Comparison of ENCODE assay signal across 8 cellular contexts in genomic region chr22:31343235-31344191, GRCh38. TPM values are rescaled to one million over a fixed set of nuclear protein-coding genes. Genes with fewer than 3 reads are reported as not detected.
DNase-seq lines count a peak whose midpoint lies in the region; ATAC-seq and TF ChIP-seq lines count a peak whose summit lies in the region.

No MANE protein-coding gene starts in this region.

- H3K27me3 ChIP-seq in PC-9 (ENCODE audit: insufficient read depth, low read depth) (no peaks in the 10 kb centered on the region), suprapubic skin (no peaks in the 10 kb centered on the region)

- peaks cover 28% of the 10 kb centered on the region; the same call in 1 of the 2 replicates for H3K36me3 ChIP-seq in PC-9 (ENCODE audit: low read depth)
- peaks cover 39% of the 10 kb centered on the region for H3K36me3 ChIP-seq in suprapubic skin

- peaks cover 52% of the 10 kb centered on the region for H3K4me1 ChIP-seq in PC-9 (replicated peaks; ENCODE audit: insufficient read depth)
- peaks cover 76% of the 10 kb centered on the region for H3K4me1 ChIP-seq in suprapubic skin

- POLR2A ChIA-PET in PC-9 (lab: Charles Lee; ENCODE audit: unreplicated experiment) = interaction anchor here (0.7 kb wide), 1 partner anchor 701 kb away, joined by 5 read pairs; no protein-coding TSS in a partner anchor

- CTCF ChIA-PET in PC-9 (lab: Charles Lee) = interaction anchor here (0.6 kb wide), 1 partner anchor 229 kb away, joined by 3 read pairs; no protein-coding TSS in a partner anchor

- no peak for TF ChIP-seq CTCF in AG10803 (conservative IDR thresholded peaks at IDR 0.05; ENCODE audit: low read length)
- no peak for TF ChIP-seq CTCF in PC-9 (conservative IDR thresholded peaks at IDR 0.05)
- no peak for TF ChIP-seq CTCF in suprapubic skin (IDR thresholded peaks at IDR 0.05)

- no peaks in the 10 kb centered on the region for H3K9me2 ChIP-seq in PC-9 (ENCODE audit: insufficient read depth)

- no TSS peak for BruUV-seq in PC-9 (replicated peaks; lab: Mats Ljungman, UMichigan)

- no peaks in the 10 kb centered on the region for H3K27me3 Mint-ChIP-seq in central memory CD8-positive, alpha-beta T cell
- no peaks in the 10 kb centered on the region for H3K27me3 Mint-ChIP-seq in memory B cell

- H3K4me1 Mint-ChIP-seq in central memory CD8-positive, alpha-beta T cell = peaks cover 68% of the 10 kb centered on the region
- peaks cover 42% of the 10 kb centered on the region for H3K4me1 Mint-ChIP-seq in memory B cell

- DNase-seq in AG10803 (ENCODE audit: low read depth) (peak; percentile 22), GM19238 (ENCODE audit: insufficient read length, low spot score) (peak; percentile 31), PC-9 (peak; percentile 90 to 94), memory B cell (ENCODE audit: low spot score in 2 of 2) (peak; percentile 3 to 19), suprapubic skin (ENCODE audit: low spot score in 2 of 2) (no peak), A172 (ENCODE audit: low spot score) (no peak)
- no peak for DNase-seq in central memory CD8-positive, alpha-beta T cell (ENCODE audit: low spot score in 2 of 2)
- DNase-seq in activated CD4-positive, CD25-positive, alpha-beta regulatory T cell (lab: John Stamatoyannopoulos, UW) = no peak

- H3F3A ChIP-seq in PC-9 (ENCODE audit: insufficient read depth, low read depth) = peaks cover 40% of the 10 kb centered on the region

- ATAC-seq in central memory CD8-positive, alpha-beta T cell (replicated peaks; ENCODE audit: extremely low read depth, poor library complexity, severe bottlenecking) = no peak
- no peak for ATAC-seq in memory B cell (ENCODE audit: low read depth)

- peaks cover 68% of the 10 kb centered on the region for H3K79me2 ChIP-seq in PC-9 (ENCODE audit: low read depth)

- peak overlapping the region; percentile 89 for H3K4me3 Mint-ChIP-seq in central memory CD8-positive, alpha-beta T cell
- H3K4me3 Mint-ChIP-seq in memory B cell = peak overlapping the region; percentile 87

- H4K20me1 ChIP-seq in PC-9 (ENCODE audit: insufficient read depth) = no peaks in the 10 kb centered on the region

- no peaks in the 10 kb centered on the region for H3K9me3 ChIP-seq in PC-9 (ENCODE audit: insufficient read depth, low read depth)
- no peaks in the 10 kb centered on the region for H3K9me3 ChIP-seq in suprapubic skin

- peak overlapping the region; percentile 86 for H3K27ac Mint-ChIP-seq in central memory CD8-positive, alpha-beta T cell (ENCODE audit: low read depth)
- peak overlapping the region; percentile 85 for H3K27ac Mint-ChIP-seq in memory B cell

- no peak for TF ChIP-seq EP300 in suprapubic skin (IDR thresholded peaks at IDR 0.05)

- peaks cover 47% of the 10 kb centered on the region for H3K36me3 Mint-ChIP-seq in central memory CD8-positive, alpha-beta T cell (ENCODE audit: insufficient read depth)
- H3K36me3 Mint-ChIP-seq in memory B cell = peaks cover 12% of the 10 kb centered on the region

- intact Hi-C loops in PC-9 (cut with micrococcal nuclease; ENCODE audit: unreplicated experiment) = loop anchor here (1.0 kb wide), 4 partner anchors 30 to 136 kb away; partner anchors contain the start of gene PIK3IP1

- TF ChIP-seq POLR2A in suprapubic skin (IDR thresholded peaks at IDR 0.05) = no peak

- peak overlapping the region; percentile 100 for H3K4me2 ChIP-seq in PC-9

- H3K9me3 Mint-ChIP-seq in central memory CD8-positive, alpha-beta T cell = no peaks in the 10 kb centered on the region
- H3K9me3 Mint-ChIP-seq in memory B cell = no peaks in the 10 kb centered on the region

- no peak overlapping the region; the same call in 1 of the 2 replicates for H3K4me3 ChIP-seq in AG10803 (ENCODE audit: low read length)
- peak overlapping the region; percentile 70 for H3K4me3 ChIP-seq in PC-9
- peak overlapping the region; percentile 74 for H3K4me3 ChIP-seq in suprapubic skin

- peak overlapping the region; percentile 78 for H2AFZ ChIP-seq in PC-9

- WGBS in suprapubic skin = 13% methylated on average over 13 of the region's 18 CpGs

- H3K27ac ChIP-seq in PC-9 (peak overlapping the region; percentile 72), suprapubic skin (peak overlapping the region; percentile 90)

RNA-seq across cellular contexts. Expression of gene PATZ1, which starts 2.6 kb away (rescaled TPM):
- total RNA-seq in PC-9 (2021) (27.9 and 28.2 TPM in 2 replicates), suprapubic skin (10 to 100 TPM; 11.8 to 23.3 (median 14.6) TPM)
- 1.1 and 3.0 TPM in 2 replicates for total RNA-seq in A172 (2014; rRNA removed; shearing (Covaris generic))

RNA-seq across cellular contexts. Expression of gene PIK3IP1, which starts 51.2 kb away (rescaled TPM):
- 15.7 and 17.4 TPM in 2 replicates for total RNA-seq in PC-9 (2021)
- total RNA-seq in suprapubic skin = 100 to 1,000 TPM in 1 of 4 donors, 10 to 100 TPM in 3; 40.7 to 126 (median 64.4) TPM
- total RNA-seq in A172 (2014; rRNA removed; shearing (Covaris generic)) = 2.7 and 6.8 TPM in 2 replicates

RNA-seq across cellular contexts. Expression of gene DRG1, which starts 55.9 kb away (rescaled TPM):
- total RNA-seq in PC-9 (2021) = 60.1 and 73.8 TPM in 2 replicates
- 10 to 100 TPM; 53.8 to 61.8 (median 55.0) TPM for total RNA-seq in suprapubic skin
- 66.1 and 70.2 TPM in 2 replicates for total RNA-seq in A172 (2014; rRNA removed; shearing (Covaris generic))

Comparison
In these comparisons a context has a peak if more than half of its experiments do, and no peak if none do; other contexts are left out.
1. DNase-seq: peak in AG10803 (single experiment), GM19238 (single experiment), PC-9 (2 of 2) and memory B cell (2 of 2); none in central memory CD8-positive, alpha-beta T cell (0 of 2), suprapubic skin (0 of 2), A172 (single experiment) and activated CD4-positive, CD25-positive, alpha-beta regulatory T cell (0 of 4).